16 cellular contexts compared by ENCODE assay signal in genomic region chr1:228408869-228409805, GRCh38. TPM values are rescaled to one million over a fixed set of nuclear protein-coding genes. Genes with fewer than 3 reads are reported as not detected.
DNase-seq lines count a peak whose midpoint lies in the region; ATAC-seq, FAIRE-seq and TF ChIP-seq lines count a peak whose summit lies in the region.
"Had no signal": no experiment of that assay in that cellular context is flagged by ENCODE, and none has a peak within 500 bp of the region (broad histone marks: within the 10 kb centered on the region; RNA-seq: fewer than 3 reads in every experiment).

No MANE protein-coding gene starts in this region.

- H3K9me3 ChIP-seq in mammary epithelial cell (replicated peaks; ENCODE audit: insufficient read depth, low read length) (no peaks in the 10 kb centered on the region), PC-9 (ENCODE audit: insufficient read depth, low read depth) (no peaks in the 10 kb centered on the region), upper lobe of right lung (no peaks in the 10 kb centered on the region), lower lobe of right lung (no peaks in the 10 kb centered on the region)

- H3K4me1 Mint-ChIP-seq in MCF 10A (ENCODE audit: insufficient read depth, unreplicated experiment): peaks cover 34% of the 10 kb centered on the region
- H3K4me1 Mint-ChIP-seq in immature natural killer cell: peaks cover 33 to 34% of the 10 kb centered on the region in 2 donors

- no peak overlapping the region for H3K9ac ChIP-seq in mammary epithelial cell (ENCODE audit: insufficient read depth, low read length)

- peaks cover 8% of the 10 kb centered on the region for H3K36me3 Mint-ChIP-seq in MCF 10A (ENCODE audit: insufficient read depth, unreplicated experiment)
- peaks cover 0 to 2% (median 0%) of the 10 kb centered on the region in 3 donors for H3K36me3 Mint-ChIP-seq in immature natural killer cell

- BruUV-seq in MCF 10A (replicated peaks; lab: Mats Ljungman, UMichigan) (no TSS peak), mammary epithelial cell (replicated peaks; lab: Mats Ljungman, UMichigan) (no TSS peak), PC-9 (replicated peaks; lab: Mats Ljungman, UMichigan) (no TSS peak)

- no peaks in the 10 kb centered on the region for H3K27me3 ChIP-seq in mammary epithelial cell (ENCODE audit: insufficient read depth, low read length)
- no peaks in the 10 kb centered on the region for H3K27me3 ChIP-seq in PC-9 (ENCODE audit: insufficient read depth, low read depth)
- no peaks in the 10 kb centered on the region for H3K27me3 ChIP-seq in upper lobe of right lung
- H3K27me3 ChIP-seq in lower lobe of right lung (ENCODE audit: low read depth): no peaks in the 10 kb centered on the region
- H3K27me3 ChIP-seq: hepatocyte had no signal

- H3K27ac Mint-ChIP-seq in MCF 10A (ENCODE audit: low read depth, unreplicated experiment) (no peak overlapping the region), immature natural killer cell (peak overlapping the region in 2 of 6 donors; percentile 67 to 73)

- H2AFZ ChIP-seq in mammary epithelial cell (ENCODE audit: low read depth, low read length): no peak overlapping the region
- H2AFZ ChIP-seq in PC-9: no peak overlapping the region
- H2AFZ ChIP-seq: hepatocyte had no signal

- WGBS in mammary epithelial cell (ENCODE audit: low coverage, missing lambda C conversion rate): 90% methylated on average over 11 of the region's 19 CpGs

- in situ Hi-C loops in mammary epithelial cell (cut with MboI; ENCODE audit: low sequenced_read_pairs in 2 of 2): loop anchor here in 1 of 2 donors (10.0 kb wide), 1 partner anchor 46 kb away; a partner anchor contains a TSS

- H3K9me3 Mint-ChIP-seq in MCF 10A (ENCODE audit: unreplicated experiment) (no peaks in the 10 kb centered on the region), immature natural killer cell (no peaks in the 10 kb centered on the region)
- H3K9me3 Mint-ChIP-seq: effector memory CD8-positive, alpha-beta T cell had no signal

- no peaks in the 10 kb centered on the region for H4K20me1 ChIP-seq in mammary epithelial cell (ENCODE audit: insufficient read depth, low read length)
- H4K20me1 ChIP-seq in PC-9 (ENCODE audit: insufficient read depth): peaks cover 16% of the 10 kb centered on the region; the same call in 1 of the 2 replicates

- H3K4me2 ChIP-seq in mammary epithelial cell (ENCODE audit: insufficient read depth, low read depth, low read length) (no peak overlapping the region), PC-9 (peak overlapping the region; percentile 34; the same call in 1 of the 2 replicates)

- POLR2A ChIA-PET in MCF 10A (lab: Yijun Ruan, JAX): interaction anchor here (0.6 to 5.3 kb wide), 3 partner anchors 48 to 244 kb away, joined by 3 to 117 read pairs (median 4); partner anchors contain the start of gene IBA57
- POLR2A ChIA-PET in PC-9 (lab: Charles Lee; ENCODE audit: unreplicated experiment): interaction anchor here (0.6 to 0.7 kb wide), 3 partner anchors 24 to 227 kb away, joined by 9 to 22 read pairs (median 13); no protein-coding TSS in a partner anchor

- CTCF ChIA-PET in MCF 10A (lab: Yijun Ruan, JAX) (interaction anchor here (0.7 kb wide), 1 partner anchor 1701 kb away, joined by 3 read pairs; no protein-coding TSS in a partner anchor), mammary epithelial cell (lab: Charles Lee; ENCODE audit: low non-redundant PET) (no interaction called here), PC-9 (lab: Charles Lee) (interaction anchor here (0.6 kb wide), 1 partner anchor 20 kb away, joined by 8 read pairs; no protein-coding TSS in a partner anchor)

- dilution Hi-C loops in mammary epithelial cell (cut with HindIII; ENCODE audit: low sequenced_read_pairs): no loop called here

- H3K36me3 ChIP-seq in mammary epithelial cell (ENCODE audit: insufficient read depth, low read length) (peaks cover 2% of the 10 kb centered on the region), PC-9 (ENCODE audit: low read depth) (peaks cover 13% of the 10 kb centered on the region), upper lobe of right lung (no peaks in the 10 kb centered on the region), lower lobe of right lung (peaks cover 12% of the 10 kb centered on the region)

- H3F3A ChIP-seq in PC-9 (ENCODE audit: insufficient read depth, low read depth): peaks cover 34% of the 10 kb centered on the region

- TF ChIP-seq CTCF in MCF 10A (IDR thresholded peaks at IDR 0.05; ENCODE audit: unreplicated experiment) (no peak), mammary epithelial cell (conservative IDR thresholded peaks at IDR 0.05 in 1 of 2, IDR thresholded peaks at IDR 0.05 in 1 of 2; ENCODE audit: extremely low read depth in 1 of 2, insufficient read depth in 1 of 2, low read depth in 1 of 2, low read length in 2 of 2) (no peak), PC-9 (conservative IDR thresholded peaks at IDR 0.05) (no peak), upper lobe of right lung (IDR thresholded peaks at IDR 0.05) (no peak), lower lobe of right lung (IDR thresholded peaks at IDR 0.05) (no peak)

- H3K9me2 ChIP-seq in PC-9 (ENCODE audit: insufficient read depth): no peaks in the 10 kb centered on the region

- intact Hi-C loops in MCF 10A (cut with micrococcal nuclease) (loop anchor here (5.0 kb wide), 1 partner anchor 197 kb away; no protein-coding TSS in a partner anchor), mammary epithelial cell (cut with micrococcal nuclease) (loop anchor here (5.0 kb wide), 1 partner anchor 277 kb away; no protein-coding TSS in a partner anchor), PC-9 (cut with micrococcal nuclease; ENCODE audit: unreplicated experiment) (loop anchor here (5.0 kb wide), 1 partner anchor 93 kb away; no protein-coding TSS in a partner anchor), upper lobe of right lung (cut with DNase I) (no loop called here), lower lobe of right lung (cut with DNase I) (no loop called here)

- H3K27ac ChIP-seq in mammary epithelial cell (ENCODE audit: insufficient read depth, low read depth, low read length) (no peak overlapping the region), PC-9 (no peak overlapping the region), upper lobe of right lung (no peak overlapping the region), lower lobe of right lung (no peak overlapping the region)
- H3K27ac ChIP-seq: hepatocyte had no signal

- H3K4me1 ChIP-seq in mammary epithelial cell (ENCODE audit: insufficient read depth, low read length): peaks cover 14% of the 10 kb centered on the region
- H3K4me1 ChIP-seq in PC-9 (replicated peaks; ENCODE audit: insufficient read depth): peaks cover 57% of the 10 kb centered on the region
- H3K4me1 ChIP-seq in upper lobe of right lung: peaks cover 20% of the 10 kb centered on the region
- peaks cover 28% of the 10 kb centered on the region for H3K4me1 ChIP-seq in lower lobe of right lung

- H3K27me3 Mint-ChIP-seq in MCF 10A (ENCODE audit: insufficient read depth, unreplicated experiment): no peaks in the 10 kb centered on the region
- peaks cover 15 to 20% (median 19%) of the 10 kb centered on the region in 3 donors for H3K27me3 Mint-ChIP-seq in immature natural killer cell (ENCODE audit: low read depth in 3 of 3)
- H3K27me3 Mint-ChIP-seq: effector memory CD8-positive, alpha-beta T cell had no signal

- H3K4me3 ChIP-seq in mammary epithelial cell (replicated peaks in 1 of 3; ENCODE audit: insufficient read depth in 1 of 3, low read depth in 2 of 3, low read length in 3 of 3) (no peak overlapping the region), PC-9 (no peak overlapping the region), upper lobe of right lung (no peak overlapping the region), lower lobe of right lung (no peak overlapping the region)
- H3K4me3 ChIP-seq: hepatocyte had no signal

- ATAC-seq in upper lobe of right lung (no peak), lower lobe of right lung (no peak)
- ATAC-seq: effector memory CD8-positive, alpha-beta T cell had no signal

- H3K79me2 ChIP-seq in mammary epithelial cell (ENCODE audit: insufficient read depth, low read length) (peaks cover 47% of the 10 kb centered on the region), PC-9 (ENCODE audit: low read depth) (peaks cover 52% of the 10 kb centered on the region)

- no peak for FAIRE-seq in RCC 7860 (lab: Jason Lieb, UNC)

- H3K4me3 Mint-ChIP-seq in MCF 10A (ENCODE audit: unreplicated experiment) (peak overlapping the region; percentile 20), immature natural killer cell (peak overlapping the region in 3 of 5 donors; percentile 27 to 64 (median 35))

- DNase-seq in MCF 10A (ENCODE audit: unreplicated experiment): no peak
- DNase-seq in mammary epithelial cell: no peak
- no peak for DNase-seq in PC-9
- DNase-seq in immature natural killer cell: no peak
- DNase-seq in upper lobe of right lung: peak; percentile 56
- DNase-seq in lower lobe of right lung: no peak
- DNase-seq in RCC 7860 (ENCODE audit: low spot score): no peak
- DNase-seq: activated T-cell treated with anti-CD3 and anti-CD28 coated beads for 4 hours; amygdala; cerebellar nuclear complex; effector memory CD8-positive, alpha-beta T cell; NCI-H1694; stimulated activated CD4-positive, alpha-beta T cell treated with anti-CD3 and anti-CD28 coated beads, Interleukin-2, amount 100 ng/mL, for 24 hours had no signal

RNA-seq across cellular contexts. Expression of gene TRIM11, which starts 2.5 kb away (rescaled TPM):
- 56.5 and 60.3 TPM in 2 replicates for total RNA-seq in MCF 10A (2022)
- total RNA-seq in mammary epithelial cell: 10 to 100 TPM; 29.8 to 39.6 TPM
- polyA plus RNA-seq in mammary epithelial cell: 17.3 TPM
- 34.0 TPM for polyA minus RNA-seq in mammary epithelial cell
- total RNA-seq in PC-9 (2021): 76.5 and 78.2 TPM in 2 replicates
- 10 to 100 TPM in 2 of 3 donors, 1 to 10 TPM in 1; 8.8 to 27.3 (median 10.7) TPM for polyA plus RNA-seq in immature natural killer cell
- 22.8 TPM for total RNA-seq in upper lobe of right lung
- total RNA-seq in lower lobe of right lung: 26.2 TPM

RNA-seq across cellular contexts. Expression of gene TRIM17, which starts 7.5 kb away (rescaled TPM):
- total RNA-seq in MCF 10A (2022) (not detected in 2 replicates), mammary epithelial cell (1 to 10 TPM; 1.9 to 6.7 TPM), PC-9 (2021) (47.4 and 55.5 TPM in 2 replicates), upper lobe of right lung (2.6 TPM), lower lobe of right lung (2.6 TPM)
- polyA plus RNA-seq in mammary epithelial cell (0.27 TPM), immature natural killer cell (1 to 10 TPM in 1 of 3 donors, under 1 TPM in 1, not detected in 1; 0.53 to 1.7 TPM)
- not detected for polyA minus RNA-seq in mammary epithelial cell
- total RNA-seq: M059J, subcutaneous adipose tissue had no signal

Comparison
In these comparisons a context has a peak if more than half of its experiments do, and no peak if none do; other contexts are left out.
1. intact Hi-C loops: an anchor here in MCF 10A (5.0 kb wide), mammary epithelial cell (5.0 kb wide) and PC-9 (5.0 kb wide); none called in upper lobe of right lung and lower lobe of right lung.